In the genomic region with DNA sequence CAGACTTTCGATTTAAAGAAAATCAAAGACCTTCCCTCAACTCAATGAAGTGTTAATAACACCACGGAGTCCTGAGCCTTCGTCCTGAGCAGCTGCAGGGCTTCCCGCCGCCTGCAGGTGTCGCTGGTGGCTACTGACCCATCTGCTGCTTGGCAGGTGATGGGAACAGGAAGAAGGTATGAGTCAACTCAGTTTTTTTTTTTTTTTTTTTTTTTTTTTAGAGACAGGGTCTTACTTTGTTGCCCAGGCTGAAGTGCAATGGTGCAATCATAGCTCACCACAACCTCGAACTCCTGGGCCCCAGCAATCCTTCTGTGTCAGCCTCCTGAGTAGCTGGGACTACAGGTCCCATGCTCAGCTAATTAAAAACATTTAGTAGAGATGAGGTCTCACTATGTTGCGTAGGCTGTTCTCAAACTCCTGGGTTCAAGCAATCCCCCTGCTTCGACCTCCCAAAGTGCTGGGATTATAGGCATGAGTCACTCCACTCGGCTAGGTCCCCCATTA, we compare ENCODE assay signal across 8 cellular contexts.
DNase-seq lines count a peak whose midpoint lies in the region; ATAC-seq lines count a peak whose summit lies in the region.

No MANE protein-coding gene starts in this region.

- H3K36me3 ChIP-seq in adipocyte (ENCODE audit: control insufficient read depth, insufficient read depth, low read length, severe bottlenecking), result no peaks in the 10 kb centered on the region

- no peak overlapping the region for H3K9ac ChIP-seq in adipocyte (ENCODE audit: low read length)

- H3K9me3 ChIP-seq in adipocyte (ENCODE audit: control insufficient read depth, low read length), result no peaks in the 10 kb centered on the region

- H3K27me3 ChIP-seq in adipocyte (replicated peaks; ENCODE audit: control insufficient read depth, insufficient read depth, low read length), result peaks cover 20% of the 10 kb centered on the region

- ATAC-seq in GM19463 (IDR thresholded peaks at IDR 0.05; ENCODE audit: unreplicated experiment), result peak; percentile 96
- peak; percentile 82 for ATAC-seq in HG03558 (IDR thresholded peaks at IDR 0.05; ENCODE audit: extremely low read depth, unreplicated experiment)

- H3K4me3 ChIP-seq in adipocyte (ENCODE audit: low read length), result no peak overlapping the region

- H3K4me1 ChIP-seq in adipocyte (ENCODE audit: control insufficient read depth, insufficient read depth, low read length), result peaks cover 4% of the 10 kb centered on the region

- DNase-seq in DMS 273 (lab: John Stamatoyannopoulos, UW; ENCODE audit: unreplicated experiment) (peak; percentile 84), SW480 (ENCODE audit: low spot score) (peak; percentile 77), adipocyte (ENCODE audit: low read depth) (peak; percentile 59), iPS-NIHi11 (ENCODE audit: low spot score) (peak; percentile 82), cerebellar nuclear complex (lab: John Stamatoyannopoulos, UW) (no peak)
- DNase-seq in stimulated activated CD4-positive, alpha-beta T cell treated with anti-CD3 and anti-CD28 coated beads, Interleukin-1b, Interleukin-23, amount 100 ng/mL, for 4 hours (ENCODE audit: low read depth in 2 of 2), result peak; percentile 60 to 72

Comparison
In these comparisons a context has a peak if more than half of its experiments do, and no peak if none do; other contexts are left out.
1. DNase-seq: peak in DMS 273 (single experiment), SW480 (single experiment), adipocyte (single experiment), iPS-NIHi11 (single experiment) and stimulated activated CD4-positive, alpha-beta T cell treated with anti-CD3 and anti-CD28 coated beads, Interleukin-1b, Interleukin-23, amount 100 ng/mL, for 4 hours (2 of 2); none in cerebellar nuclear complex (0 of 2).